Comparison of ENCODE assay signal across 1 cellular context in the genomic region with DNA sequence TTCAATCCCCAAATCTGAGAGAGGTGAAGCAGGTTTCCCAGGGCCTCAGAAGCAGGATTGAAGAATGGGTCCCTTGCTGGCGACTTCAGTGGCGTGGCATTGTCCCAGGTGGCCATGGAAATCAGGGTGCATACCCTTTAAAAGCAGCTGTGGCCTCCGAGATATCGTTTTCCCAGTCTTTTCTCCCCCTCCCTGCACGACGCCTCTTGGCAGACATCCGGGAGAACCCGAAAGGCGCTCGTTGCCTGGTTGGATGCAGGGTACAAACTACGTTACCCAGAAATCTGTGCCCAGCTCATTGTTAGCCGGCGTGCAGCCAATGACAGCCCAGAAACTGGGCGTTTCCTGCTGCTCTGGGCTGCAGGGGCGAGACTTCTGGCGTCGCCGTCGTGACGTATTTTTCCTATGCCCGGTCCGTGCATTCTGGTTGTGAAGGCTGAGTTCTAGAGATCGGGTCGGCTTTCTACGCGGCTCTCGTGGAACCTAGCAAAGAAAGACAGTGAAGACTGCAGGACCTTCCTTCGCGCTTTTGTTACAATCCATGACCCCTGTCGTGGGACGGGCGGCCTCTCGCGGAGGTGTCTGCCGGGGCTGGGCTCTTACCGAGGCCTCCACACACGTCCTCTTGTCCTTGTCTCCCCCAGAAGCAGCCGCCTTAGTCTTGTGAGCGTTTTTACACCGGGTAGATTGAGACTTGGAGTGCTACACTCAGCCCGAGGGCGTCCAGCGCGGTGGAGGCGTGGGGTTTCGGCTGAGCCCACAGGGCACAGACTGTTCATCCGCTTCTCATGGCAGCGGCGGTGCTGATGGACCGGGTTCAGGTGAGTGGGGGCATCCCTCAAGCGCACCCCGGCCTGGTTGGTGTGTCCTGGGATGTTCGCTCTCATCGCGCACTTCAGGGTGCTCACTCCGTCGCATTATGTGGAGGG.
A peak's percentile ranks its signal among the peaks of the same experiment; 100 is the strongest.
TF ChIP-seq lines count a peak whose summit lies in the region.

A gene (plus strand): TSS at position 395 of the 929 bp plus-strand sequence. CDS start 394 bp downstream, at position 789.

TF ChIP-seq in HepG2, 621 proteins besides CTCF, POLR2A, EP300 and RAD21 (continued from another document and continues in another):
- TF ChIP-seq, protein P1, sequence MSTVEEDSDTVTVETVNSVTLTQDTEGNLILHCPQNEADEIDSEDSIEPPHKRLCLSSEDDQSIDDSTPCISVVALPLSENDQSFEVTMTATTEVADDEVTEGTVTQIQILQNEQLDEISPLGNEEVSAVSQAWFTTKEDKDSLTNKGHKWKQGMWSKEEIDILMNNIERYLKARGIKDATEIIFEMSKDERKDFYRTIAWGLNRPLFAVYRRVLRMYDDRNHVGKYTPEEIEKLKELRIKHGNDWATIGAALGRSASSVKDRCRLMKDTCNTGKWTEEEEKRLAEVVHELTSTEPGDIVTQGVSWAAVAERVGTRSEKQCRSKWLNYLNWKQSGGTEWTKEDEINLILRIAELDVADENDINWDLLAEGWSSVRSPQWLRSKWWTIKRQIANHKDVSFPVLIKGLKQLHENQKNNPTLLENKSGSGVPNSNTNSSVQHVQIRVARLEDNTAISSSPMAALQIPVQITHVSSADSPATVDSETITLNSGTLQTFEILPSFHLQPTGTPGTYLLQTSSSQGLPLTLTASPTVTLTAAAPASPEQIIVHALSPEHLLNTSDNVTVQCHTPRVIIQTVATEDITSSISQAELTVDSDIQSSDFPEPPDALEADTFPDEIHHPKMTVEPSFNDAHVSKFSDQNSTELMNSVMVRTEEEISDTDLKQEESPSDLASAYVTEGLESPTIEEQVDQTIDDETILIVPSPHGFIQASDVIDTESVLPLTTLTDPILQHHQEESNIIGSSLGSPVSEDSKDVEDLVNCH (CRISPR knock-in tag; IDR thresholded peaks at IDR 0.05): peak; percentile 89
- peak; percentile 66; the same call in 1 of the 2 replicates for TF ChIP-seq ZNF331 (CRISPR knock-in tag; IDR thresholded peaks at IDR 0.05)
- TF ChIP-seq CC2D1A (CRISPR knock-in tag; IDR thresholded peaks at IDR 0.05): no peak
- peak; percentile 73 for TF ChIP-seq POLR2AphosphoS5 (IDR thresholded peaks at IDR 0.05; ENCODE audit: low read depth, low read length)
- TF ChIP-seq, protein P2, sequence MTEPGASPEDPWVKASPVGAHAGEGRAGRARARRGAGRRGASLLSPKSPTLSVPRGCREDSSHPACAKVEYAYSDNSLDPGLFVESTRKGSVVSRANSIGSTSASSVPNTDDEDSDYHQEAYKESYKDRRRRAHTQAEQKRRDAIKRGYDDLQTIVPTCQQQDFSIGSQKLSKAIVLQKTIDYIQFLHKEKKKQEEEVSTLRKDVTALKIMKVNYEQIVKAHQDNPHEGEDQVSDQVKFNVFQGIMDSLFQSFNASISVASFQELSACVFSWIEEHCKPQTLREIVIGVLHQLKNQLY (CRISPR knock-in tag; IDR thresholded peaks at IDR 0.05): no peak
- no peak for TF ChIP-seq ZNF460 (CRISPR knock-in tag; IDR thresholded peaks at IDR 0.05; ENCODE audit: borderline replicate concordance)
- TF ChIP-seq GATA4 (IDR thresholded peaks at IDR 0.05; ENCODE audit: borderline replicate concordance, low read depth): no peak
- TF ChIP-seq SSRP1 (CRISPR knock-in tag; IDR thresholded peaks at IDR 0.05): no peak
- TF ChIP-seq, protein P3, sequence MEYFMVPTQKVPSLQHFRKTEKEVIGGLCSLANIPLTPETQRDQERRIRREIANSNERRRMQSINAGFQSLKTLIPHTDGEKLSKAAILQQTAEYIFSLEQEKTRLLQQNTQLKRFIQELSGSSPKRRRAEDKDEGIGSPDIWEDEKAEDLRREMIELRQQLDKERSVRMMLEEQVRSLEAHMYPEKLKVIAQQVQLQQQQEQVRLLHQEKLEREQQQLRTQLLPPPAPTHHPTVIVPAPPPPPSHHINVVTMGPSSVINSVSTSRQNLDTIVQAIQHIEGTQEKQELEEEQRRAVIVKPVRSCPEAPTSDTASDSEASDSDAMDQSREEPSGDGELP (IDR thresholded peaks at IDR 0.05; ENCODE audit: borderline replicate concordance, low read depth): no peak
- TF ChIP-seq, protein P4, sequence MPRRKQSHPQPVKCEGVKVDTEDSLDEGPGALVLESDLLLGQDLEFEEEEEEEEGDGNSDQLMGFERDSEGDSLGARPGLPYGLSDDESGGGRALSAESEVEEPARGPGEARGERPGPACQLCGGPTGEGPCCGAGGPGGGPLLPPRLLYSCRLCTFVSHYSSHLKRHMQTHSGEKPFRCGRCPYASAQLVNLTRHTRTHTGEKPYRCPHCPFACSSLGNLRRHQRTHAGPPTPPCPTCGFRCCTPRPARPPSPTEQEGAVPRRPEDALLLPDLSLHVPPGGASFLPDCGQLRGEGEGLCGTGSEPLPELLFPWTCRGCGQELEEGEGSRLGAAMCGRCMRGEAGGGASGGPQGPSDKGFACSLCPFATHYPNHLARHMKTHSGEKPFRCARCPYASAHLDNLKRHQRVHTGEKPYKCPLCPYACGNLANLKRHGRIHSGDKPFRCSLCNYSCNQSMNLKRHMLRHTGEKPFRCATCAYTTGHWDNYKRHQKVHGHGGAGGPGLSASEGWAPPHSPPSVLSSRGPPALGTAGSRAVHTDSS (CRISPR knock-in tag; conservative IDR thresholded peaks at IDR 0.05): no peak
- no peak for TF ChIP-seq ZNF724P (CRISPR knock-in tag; IDR thresholded peaks at IDR 0.05; ENCODE audit: borderline replicate concordance)
- TF ChIP-seq SAFB2 (CRISPR knock-in tag; IDR thresholded peaks at IDR 0.05; ENCODE audit: borderline replicate concordance, low read depth): no peak
- TF ChIP-seq, protein P5, sequence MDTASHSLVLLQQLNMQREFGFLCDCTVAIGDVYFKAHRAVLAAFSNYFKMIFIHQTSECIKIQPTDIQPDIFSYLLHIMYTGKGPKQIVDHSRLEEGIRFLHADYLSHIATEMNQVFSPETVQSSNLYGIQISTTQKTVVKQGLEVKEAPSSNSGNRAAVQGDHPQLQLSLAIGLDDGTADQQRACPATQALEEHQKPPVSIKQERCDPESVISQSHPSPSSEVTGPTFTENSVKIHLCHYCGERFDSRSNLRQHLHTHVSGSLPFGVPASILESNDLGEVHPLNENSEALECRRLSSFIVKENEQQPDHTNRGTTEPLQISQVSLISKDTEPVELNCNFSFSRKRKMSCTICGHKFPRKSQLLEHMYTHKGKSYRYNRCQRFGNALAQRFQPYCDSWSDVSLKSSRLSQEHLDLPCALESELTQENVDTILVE (CRISPR knock-in tag; IDR thresholded peaks at IDR 0.05): no peak; the same call in 1 of the 2 replicates
- no peak for TF ChIP-seq JUNB (CRISPR knock-in tag; IDR thresholded peaks at IDR 0.05; ENCODE audit: borderline replicate concordance)
- no peak for TF ChIP-seq IKZF4 (CRISPR knock-in tag; IDR thresholded peaks at IDR 0.05; ENCODE audit: borderline replicate concordance, low read depth, not compliant biosample characterization)
- TF ChIP-seq, protein P6, sequence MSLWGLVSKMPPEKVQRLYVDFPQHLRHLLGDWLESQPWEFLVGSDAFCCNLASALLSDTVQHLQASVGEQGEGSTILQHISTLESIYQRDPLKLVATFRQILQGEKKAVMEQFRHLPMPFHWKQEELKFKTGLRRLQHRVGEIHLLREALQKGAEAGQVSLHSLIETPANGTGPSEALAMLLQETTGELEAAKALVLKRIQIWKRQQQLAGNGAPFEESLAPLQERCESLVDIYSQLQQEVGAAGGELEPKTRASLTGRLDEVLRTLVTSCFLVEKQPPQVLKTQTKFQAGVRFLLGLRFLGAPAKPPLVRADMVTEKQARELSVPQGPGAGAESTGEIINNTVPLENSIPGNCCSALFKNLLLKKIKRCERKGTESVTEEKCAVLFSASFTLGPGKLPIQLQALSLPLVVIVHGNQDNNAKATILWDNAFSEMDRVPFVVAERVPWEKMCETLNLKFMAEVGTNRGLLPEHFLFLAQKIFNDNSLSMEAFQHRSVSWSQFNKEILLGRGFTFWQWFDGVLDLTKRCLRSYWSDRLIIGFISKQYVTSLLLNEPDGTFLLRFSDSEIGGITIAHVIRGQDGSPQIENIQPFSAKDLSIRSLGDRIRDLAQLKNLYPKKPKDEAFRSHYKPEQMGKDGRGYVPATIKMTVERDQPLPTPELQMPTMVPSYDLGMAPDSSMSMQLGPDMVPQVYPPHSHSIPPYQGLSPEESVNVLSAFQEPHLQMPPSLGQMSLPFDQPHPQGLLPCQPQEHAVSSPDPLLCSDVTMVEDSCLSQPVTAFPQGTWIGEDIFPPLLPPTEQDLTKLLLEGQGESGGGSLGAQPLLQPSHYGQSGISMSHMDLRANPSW (CRISPR knock-in tag; IDR thresholded peaks at IDR 0.05; ENCODE audit: borderline replicate concordance): no peak
- TF ChIP-seq ZNF24 (IDR thresholded peaks at IDR 0.05): no peak
- TF ChIP-seq, protein P7, sequence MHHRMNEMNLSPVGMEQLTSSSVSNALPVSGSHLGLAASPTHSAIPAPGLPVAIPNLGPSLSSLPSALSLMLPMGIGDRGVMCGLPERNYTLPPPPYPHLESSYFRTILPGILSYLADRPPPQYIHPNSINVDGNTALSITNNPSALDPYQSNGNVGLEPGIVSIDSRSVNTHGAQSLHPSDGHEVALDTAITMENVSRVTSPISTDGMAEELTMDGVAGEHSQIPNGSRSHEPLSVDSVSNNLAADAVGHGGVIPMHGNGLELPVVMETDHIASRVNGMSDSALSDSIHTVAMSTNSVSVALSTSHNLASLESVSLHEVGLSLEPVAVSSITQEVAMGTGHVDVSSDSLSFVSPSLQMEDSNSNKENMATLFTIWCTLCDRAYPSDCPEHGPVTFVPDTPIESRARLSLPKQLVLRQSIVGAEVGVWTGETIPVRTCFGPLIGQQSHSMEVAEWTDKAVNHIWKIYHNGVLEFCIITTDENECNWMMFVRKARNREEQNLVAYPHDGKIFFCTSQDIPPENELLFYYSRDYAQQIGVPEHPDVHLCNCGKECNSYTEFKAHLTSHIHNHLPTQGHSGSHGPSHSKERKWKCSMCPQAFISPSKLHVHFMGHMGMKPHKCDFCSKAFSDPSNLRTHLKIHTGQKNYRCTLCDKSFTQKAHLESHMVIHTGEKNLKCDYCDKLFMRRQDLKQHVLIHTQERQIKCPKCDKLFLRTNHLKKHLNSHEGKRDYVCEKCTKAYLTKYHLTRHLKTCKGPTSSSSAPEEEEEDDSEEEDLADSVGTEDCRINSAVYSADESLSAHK (CRISPR knock-in tag; IDR thresholded peaks at IDR 0.05; ENCODE audit: borderline replicate concordance): no peak
- TF ChIP-seq DMAP1 (CRISPR knock-in tag; IDR thresholded peaks at IDR 0.05): peak; percentile 59; the same call in 1 of the 2 replicates
- no peak for TF ChIP-seq ZNF441 (CRISPR knock-in tag; IDR thresholded peaks at IDR 0.05; ENCODE audit: borderline replicate concordance)
- no peak for TF ChIP-seq ZNF136 (CRISPR knock-in tag; IDR thresholded peaks at IDR 0.05; ENCODE audit: low read depth)
- TF ChIP-seq, protein P8, sequence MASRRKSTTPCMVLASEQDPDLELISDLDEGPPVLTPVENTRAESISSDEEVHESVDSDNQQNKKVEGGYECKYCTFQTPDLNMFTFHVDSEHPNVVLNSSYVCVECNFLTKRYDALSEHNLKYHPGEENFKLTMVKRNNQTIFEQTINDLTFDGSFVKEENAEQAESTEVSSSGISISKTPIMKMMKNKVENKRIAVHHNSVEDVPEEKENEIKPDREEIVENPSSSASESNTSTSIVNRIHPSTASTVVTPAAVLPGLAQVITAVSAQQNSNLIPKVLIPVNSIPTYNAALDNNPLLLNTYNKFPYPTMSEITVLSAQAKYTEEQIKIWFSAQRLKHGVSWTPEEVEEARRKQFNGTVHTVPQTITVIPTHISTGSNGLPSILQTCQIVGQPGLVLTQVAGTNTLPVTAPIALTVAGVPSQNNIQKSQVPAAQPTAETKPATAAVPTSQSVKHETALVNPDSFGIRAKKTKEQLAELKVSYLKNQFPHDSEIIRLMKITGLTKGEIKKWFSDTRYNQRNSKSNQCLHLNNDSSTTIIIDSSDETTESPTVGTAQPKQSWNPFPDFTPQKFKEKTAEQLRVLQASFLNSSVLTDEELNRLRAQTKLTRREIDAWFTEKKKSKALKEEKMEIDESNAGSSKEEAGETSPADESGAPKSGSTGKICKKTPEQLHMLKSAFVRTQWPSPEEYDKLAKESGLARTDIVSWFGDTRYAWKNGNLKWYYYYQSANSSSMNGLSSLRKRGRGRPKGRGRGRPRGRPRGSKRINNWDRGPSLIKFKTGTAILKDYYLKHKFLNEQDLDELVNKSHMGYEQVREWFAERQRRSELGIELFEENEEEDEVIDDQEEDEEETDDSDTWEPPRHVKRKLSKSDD (CRISPR knock-in tag; IDR thresholded peaks at IDR 0.05; ENCODE audit: low read depth): no peak
- TF ChIP-seq, protein P9, sequence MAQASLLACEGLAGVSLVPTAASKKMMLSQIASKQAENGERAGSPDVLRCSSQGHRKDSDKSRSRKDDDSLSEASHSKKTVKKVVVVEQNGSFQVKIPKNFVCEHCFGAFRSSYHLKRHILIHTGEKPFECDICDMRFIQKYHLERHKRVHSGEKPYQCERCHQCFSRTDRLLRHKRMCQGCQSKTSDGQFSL (CRISPR knock-in tag; IDR thresholded peaks at IDR 0.05): no peak
- TF ChIP-seq BHLHE40 (IDR thresholded peaks at IDR 0.05; ENCODE audit: low read length): no peak
- TF ChIP-seq KAT8 (CRISPR knock-in tag; IDR thresholded peaks at IDR 0.05): peak; percentile 97
- TF ChIP-seq, protein P10, sequence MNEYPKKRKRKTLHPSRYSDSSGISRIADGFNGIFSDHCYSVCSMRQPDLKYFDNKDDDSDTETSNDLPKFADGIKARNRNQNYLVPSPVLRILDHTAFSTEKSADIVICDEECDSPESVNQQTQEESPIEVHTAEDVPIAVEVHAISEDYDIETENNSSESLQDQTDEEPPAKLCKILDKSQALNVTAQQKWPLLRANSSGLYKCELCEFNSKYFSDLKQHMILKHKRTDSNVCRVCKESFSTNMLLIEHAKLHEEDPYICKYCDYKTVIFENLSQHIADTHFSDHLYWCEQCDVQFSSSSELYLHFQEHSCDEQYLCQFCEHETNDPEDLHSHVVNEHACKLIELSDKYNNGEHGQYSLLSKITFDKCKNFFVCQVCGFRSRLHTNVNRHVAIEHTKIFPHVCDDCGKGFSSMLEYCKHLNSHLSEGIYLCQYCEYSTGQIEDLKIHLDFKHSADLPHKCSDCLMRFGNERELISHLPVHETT (CRISPR knock-in tag; conservative IDR thresholded peaks at IDR 0.05): 0 out of 2 replicates have a peak, but pooled peaks have one; percentile 25
- TF ChIP-seq ZNF138 (CRISPR knock-in tag; IDR thresholded peaks at IDR 0.05; ENCODE audit: low read depth): no peak
- TF ChIP-seq SAP130 (CRISPR knock-in tag; IDR thresholded peaks at IDR 0.05; ENCODE audit: low read depth): peak; percentile 96
